Comparison of ENCODE assay signal across 14 cellular contexts in the genomic region with DNA sequence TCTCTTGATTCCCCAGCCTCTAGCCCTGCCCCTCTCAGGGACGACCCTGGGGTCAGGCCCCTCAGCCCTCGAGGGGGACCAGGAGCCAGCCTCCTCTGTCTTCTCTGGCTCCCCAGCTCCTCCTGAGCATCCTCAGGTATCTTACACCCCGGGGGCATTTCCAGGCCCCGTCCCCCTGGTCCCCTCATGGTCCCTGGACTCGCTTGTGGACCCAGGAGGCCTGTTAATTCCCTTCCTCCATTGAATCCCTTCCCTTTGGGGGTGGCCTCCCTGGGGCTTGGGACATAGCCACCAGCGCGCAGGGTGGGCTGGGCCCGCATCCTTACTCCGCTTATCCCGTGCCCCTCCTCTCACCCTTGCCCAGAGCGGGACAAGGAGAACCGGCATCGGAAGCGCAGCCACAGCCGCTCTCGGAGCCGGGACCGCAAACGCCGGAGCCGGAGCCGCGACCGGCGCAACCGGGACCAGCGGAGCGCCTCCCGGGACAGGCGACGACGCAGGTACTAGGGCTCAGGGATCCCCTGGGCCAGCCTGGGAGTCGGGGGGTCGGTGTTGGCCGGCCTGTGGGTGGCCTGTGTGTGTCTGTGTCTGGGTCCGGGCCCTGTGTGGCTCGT. TPM values are rescaled to one million over a fixed set of nuclear protein-coding genes. Genes with fewer than 3 reads are reported as not detected.
A peak's percentile ranks its signal among the peaks of the same experiment; 100 is the strongest.
DNase-seq lines count a peak whose midpoint lies in the region; ATAC-seq and TF ChIP-seq lines count a peak whose summit lies in the region.
"Had no signal": no experiment of that assay in that cellular context is flagged by ENCODE, and none has a peak within 500 bp of the region (broad histone marks: within the 10 kb centered on the region; RNA-seq: fewer than 3 reads in every experiment).

No MANE protein-coding gene starts in this region.

- no peak for TF ChIP-seq POLR2A in HCT116 (IDR thresholded peaks at IDR 0.05; ENCODE audit: borderline replicate concordance, extremely low read depth, insufficient read depth, insufficient read length)

- H3K4me2 ChIP-seq in BLaER1 (peak overlapping the region; percentile 99), HCT116 (ENCODE audit: low read length) (no peak overlapping the region)

- H3K27ac ChIP-seq in BLaER1 (peak overlapping the region; percentile 75), HCT116 (ENCODE audit: low read depth, low read length) (peak overlapping the region; percentile 14; the same call in 1 of the 2 replicates)
- H3K27ac ChIP-seq in naive thymus-derived CD4-positive, alpha-beta T cell (ENCODE audit: low read depth, low read length) = peak overlapping the region; percentile 56
- H3K27ac ChIP-seq: coronary artery, prostate gland had no signal

- no peak overlapping the region for H3K27ac Mint-ChIP-seq in activated naive CD8-positive, alpha-beta T cell
- H3K27ac Mint-ChIP-seq in naive thymus-derived CD4-positive, alpha-beta T cell = peak overlapping the region in 5 of 9 donors; percentile 19 to 90 (median 52)

- no peak overlapping the region for H2AFZ ChIP-seq in HCT116 (ENCODE audit: low read depth, low read length, poor library complexity, severe bottlenecking)

- no peak for TF ChIP-seq CTCF in HCT116 (IDR thresholded peaks at IDR 0.05 in 2 of 3, conservative IDR thresholded peaks at IDR 0.05 in 1 of 3; ENCODE audit: borderline replicate concordance in 1 of 3, insufficient read depth in 1 of 3, low read depth in 2 of 3, low read length in 2 of 3)

- DNase-seq in HCT116 (ENCODE audit: low read depth, low spot score) (no peak), HCEC 1CT (no peak), occipital lobe (lab: John Stamatoyannopoulos, UW) (no peak), DMS53 treated with DMSO at 0.1 percent for 48 hours (lab: John Stamatoyannopoulos, UW; ENCODE audit: unreplicated experiment) (no peak)
- no peak for DNase-seq in naive thymus-derived CD4-positive, alpha-beta T cell
- DNase-seq: activated naive CD4-positive, alpha-beta T cell treated with anti-CD3 and anti-CD28 coated beads, Interleukin-2, amount 50 U/mL, for 16 hours; C1 segment of cervical spinal cord; T-helper 2 cell had no signal

- intact Hi-C loops in HCT116 (cut with micrococcal nuclease) = no loop called here
- intact Hi-C loops in naive thymus-derived CD4-positive, alpha-beta T cell (cut with micrococcal nuclease) = loop anchor here (5.0 to 10.0 kb wide), 3 partner anchors 656 to 1792 kb away; a partner anchor contains a TSS

- peak overlapping the region; percentile 98 for H3K4me3 Mint-ChIP-seq in activated naive CD8-positive, alpha-beta T cell
- peak overlapping the region in 6 of 10 donors; percentile 8 to 99 (median 68) for H3K4me3 Mint-ChIP-seq in naive thymus-derived CD4-positive, alpha-beta T cell

- CTCF ChIA-PET in HCT116 (lab: Charles Lee) = no interaction called here
- CTCF ChIA-PET in naive thymus-derived CD4-positive, alpha-beta T cell (lab: Charles Lee) = no interaction called here

- H3K9ac ChIP-seq in BLaER1 = peak overlapping the region; percentile 100
- H3K9ac ChIP-seq in HCT116 (ENCODE audit: low read length) = no peak overlapping the region

- H3K9me3 ChIP-seq in BLaER1 (no peaks in the 10 kb centered on the region), HCT116 (ENCODE audit: control insufficient read depth in 1 of 2, insufficient read depth in 1 of 2, low read depth in 1 of 2, low read length in 2 of 2) (no peaks in the 10 kb centered on the region)
- H3K9me3 ChIP-seq in naive thymus-derived CD4-positive, alpha-beta T cell (ENCODE audit: control insufficient read depth in 2 of 3, low read length in 3 of 3) = no peaks in the 10 kb centered on the region
- H3K9me3 ChIP-seq: prostate gland had no signal

- no peaks in the 10 kb centered on the region for H3K9me3 Mint-ChIP-seq in activated naive CD8-positive, alpha-beta T cell (ENCODE audit: low read depth)
- H3K9me3 Mint-ChIP-seq in naive thymus-derived CD4-positive, alpha-beta T cell = peaks cover 0 to 6% (median 0%) of the 10 kb centered on the region in 11 donors
- H3K9me3 Mint-ChIP-seq: mesothelial cell of epicardium had no signal

- H3K4me3 ChIP-seq in BLaER1 (peak overlapping the region; percentile 87), HCT116 (replicated peaks in 1 of 2; ENCODE audit: low read depth in 1 of 2, low read length in 2 of 2) (no peak overlapping the region)
- no peak overlapping the region for H3K4me3 ChIP-seq in naive thymus-derived CD4-positive, alpha-beta T cell (ENCODE audit: low read length)
- H3K4me3 ChIP-seq: prostate gland had no signal

- peaks cover 36% of the 10 kb centered on the region for H3K4me1 Mint-ChIP-seq in activated naive CD8-positive, alpha-beta T cell (ENCODE audit: low read depth)
- H3K4me1 Mint-ChIP-seq in naive thymus-derived CD4-positive, alpha-beta T cell = peaks cover 38 to 74% (median 51%) of the 10 kb centered on the region in 7 donors

- POLR2A ChIA-PET in HCT116 (lab: Charles Lee) = no interaction called here
- POLR2A ChIA-PET in naive thymus-derived CD4-positive, alpha-beta T cell (lab: Charles Lee) = interaction anchor here (1.3 kb wide), 2 partner anchors 32 to 1458 kb away, joined by 3 to 5 read pairs; no protein-coding TSS in a partner anchor

- H3K4me1 ChIP-seq in BLaER1 = peaks cover 55% of the 10 kb centered on the region
- peaks cover 13 to 19% of the 10 kb centered on the region in 2 experiments; a peak in 3 of 4 replicates for H3K4me1 ChIP-seq in HCT116 (ENCODE audit: control insufficient read depth in 1 of 2, insufficient read depth in 2 of 2, low read length in 2 of 2)
- H3K4me1 ChIP-seq in naive thymus-derived CD4-positive, alpha-beta T cell (ENCODE audit: control insufficient read depth in 2 of 2, insufficient read depth in 2 of 2, low read length in 2 of 2) = peaks cover 31 to 48% of the 10 kb centered on the region in 2 donors

- H3K9me2 ChIP-seq in HCT116 (ENCODE audit: insufficient read depth) = no peaks in the 10 kb centered on the region

- BruUV-seq in HCT116 (replicated peaks; lab: Mats Ljungman, UMichigan) = no TSS peak

- ATAC-seq in HCT116 = no peak
- ATAC-seq in naive thymus-derived CD4-positive, alpha-beta T cell = no peak
- ATAC-seq in GM21576 (IDR thresholded peaks at IDR 0.05; ENCODE audit: unreplicated experiment) = no peak

- H3K79me2 ChIP-seq in HCT116 (ENCODE audit: insufficient read depth, low read length) = peaks cover 88% of the 10 kb centered on the region

- RAD21 ChIA-PET in HCT116 (lab: Charles Lee; ENCODE audit: low non-redundant PET in 1 of 2, low total read pairs in 2 of 2, uncharacterized antibody in 2 of 2, unreplicated experiment in 2 of 2) = no interaction called here

- TF ChIP-seq RAD21 in HCT116 (IDR thresholded peaks at IDR 0.05; ENCODE audit: low read depth) = no peak

- H3K36me3 ChIP-seq in BLaER1 (peaks cover 55% of the 10 kb centered on the region), HCT116 (ENCODE audit: control insufficient read depth in 1 of 2, insufficient read depth in 2 of 2, low read length in 2 of 2) (peaks cover 43 to 52% of the 10 kb centered on the region in 2 experiments; a peak in 3 of 4 replicates)
- peaks cover 36 to 64% (median 48%) of the 10 kb centered on the region in 3 experiments for H3K36me3 ChIP-seq in naive thymus-derived CD4-positive, alpha-beta T cell (ENCODE audit: control insufficient read depth in 2 of 3, insufficient read depth in 3 of 3, low read length in 3 of 3)

- H3K27me3 ChIP-seq in BLaER1 (no peaks in the 10 kb centered on the region), HCT116 (ENCODE audit: insufficient read depth, low read length) (no peaks in the 10 kb centered on the region)
- H3K27me3 ChIP-seq in naive thymus-derived CD4-positive, alpha-beta T cell (ENCODE audit: control insufficient read depth in 2 of 2, insufficient read depth in 2 of 2, low read length in 2 of 2) = no peaks in the 10 kb centered on the region

- H4K20me1 ChIP-seq in BLaER1 (peaks cover 85% of the 10 kb centered on the region), HCT116 (ENCODE audit: insufficient read depth) (no peaks in the 10 kb centered on the region; the same call in 1 of the 2 replicates)

- no peaks in the 10 kb centered on the region for H3K27me3 Mint-ChIP-seq in activated naive CD8-positive, alpha-beta T cell
- no peaks in the 10 kb centered on the region for H3K27me3 Mint-ChIP-seq in naive thymus-derived CD4-positive, alpha-beta T cell

- peaks cover 15% of the 10 kb centered on the region for H3K36me3 Mint-ChIP-seq in activated naive CD8-positive, alpha-beta T cell
- H3K36me3 Mint-ChIP-seq in naive thymus-derived CD4-positive, alpha-beta T cell = peaks cover 12 to 32% (median 23%) of the 10 kb centered on the region in 5 donors

RNA-seq across cellular contexts. Expression of a gene that starts 4.1 kb away (rescaled TPM):
- total RNA-seq in HCT116 (2021; ENCODE audit: unreplicated experiment) (259 TPM), occipital lobe (65.8 TPM)
- polyA plus RNA-seq in HCT116 (2012) = 199 and 201 TPM in 2 replicates
- 100 to 1,000 TPM; 253 to 284 (median 266) TPM for total RNA-seq in naive thymus-derived CD4-positive, alpha-beta T cell
- 1 to 10 TPM; 5.7 to 9.8 TPM for polyA plus RNA-seq in naive thymus-derived CD4-positive, alpha-beta T cell

RNA-seq across cellular contexts. Expression of a gene that starts 10.9 kb away (rescaled TPM):
- total RNA-seq in HCT116 (2021; ENCODE audit: unreplicated experiment) = 1.0 TPM
- 0.56 and 0.70 TPM in 2 replicates for polyA plus RNA-seq in HCT116 (2012)
- total RNA-seq in naive thymus-derived CD4-positive, alpha-beta T cell = 1 to 10 TPM; 3.4 to 9.6 (median 4.0) TPM
- 1 to 10 TPM; 2.1 to 2.7 TPM for polyA plus RNA-seq in naive thymus-derived CD4-positive, alpha-beta T cell
- total RNA-seq in occipital lobe = 7.8 TPM

RNA-seq across cellular contexts. Expression of a gene that starts 15.5 kb away (rescaled TPM):
- total RNA-seq in HCT116 (2021; ENCODE audit: unreplicated experiment) (44.4 TPM), occipital lobe (5.6 TPM)
- polyA plus RNA-seq in HCT116 (2012) = 47.8 and 48.2 TPM in 2 replicates
- 10 to 100 TPM; 27.0 to 35.8 (median 32.1) TPM for total RNA-seq in naive thymus-derived CD4-positive, alpha-beta T cell
- polyA plus RNA-seq in naive thymus-derived CD4-positive, alpha-beta T cell = 10 to 100 TPM; 36.7 to 39.5 TPM

RNA-seq across cellular contexts. Expression of a gene that starts 16.1 kb away (rescaled TPM):
- total RNA-seq in HCT116 (2021; ENCODE audit: unreplicated experiment) (122 TPM), occipital lobe (20.7 TPM)
- 99.3 and 119 TPM in 2 replicates for polyA plus RNA-seq in HCT116 (2012)
- total RNA-seq in naive thymus-derived CD4-positive, alpha-beta T cell = 10 to 100 TPM; 45.2 to 67.1 (median 52.2) TPM
- polyA plus RNA-seq in naive thymus-derived CD4-positive, alpha-beta T cell = 10 to 100 TPM in 1 of 2 donors, 1 to 10 TPM in 1; 9.2 to 20.4 TPM

RNA-seq across cellular contexts. Expression of a gene that starts 18.2 kb away (rescaled TPM):
- total RNA-seq in HCT116 (2021; ENCODE audit: unreplicated experiment) (36.7 TPM), occipital lobe (4.8 TPM)
- 37.1 and 47.1 TPM in 2 replicates for polyA plus RNA-seq in HCT116 (2012)
- total RNA-seq in naive thymus-derived CD4-positive, alpha-beta T cell = 100 to 1,000 TPM in 2 of 5 experiments, 10 to 100 TPM in 3; 45.2 to 109 (median 65.3) TPM
- polyA plus RNA-seq in naive thymus-derived CD4-positive, alpha-beta T cell = 10 to 100 TPM; 14.6 to 20.4 TPM

Comparison
In these comparisons a context has a peak if more than half of its experiments do, and no peak if none do; other contexts are left out.
1. H3K27ac ChIP-seq: peak in every context shown above with its lines; median percentile 75 in BLaER1; 56 in naive thymus-derived CD4-positive, alpha-beta T cell; 14 in HCT116.